ENCODE assay signal across 27 cellular contexts in the genomic region with DNA sequence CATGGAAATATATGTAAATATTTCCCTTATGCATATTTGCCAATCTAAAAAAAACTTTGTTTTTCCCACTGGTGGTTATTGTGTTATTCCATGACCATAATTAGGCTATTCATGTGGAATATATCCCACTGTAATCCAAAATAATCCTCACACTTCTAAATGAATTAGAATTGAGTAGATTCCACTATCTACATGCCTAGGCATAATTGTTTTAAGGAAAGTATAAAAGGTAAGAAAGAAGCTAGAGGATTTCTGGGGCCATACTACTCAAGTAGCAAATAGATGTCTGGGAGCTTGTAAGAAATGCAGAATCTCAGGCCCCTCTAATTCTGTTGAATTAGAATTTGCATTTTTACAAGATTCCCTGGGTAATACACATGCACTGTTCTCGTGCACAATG.
"Had no signal": no experiment of that assay in that cellular context is flagged by ENCODE, and none has a peak within 500 bp of the region (broad histone marks: within the 10 kb centered on the region; RNA-seq: fewer than 3 reads in every experiment).

No MANE protein-coding gene starts in this region.

- FAIRE-seq: colon, endometrium, endothelial cell of umbilical vein, frontal cortex had no signal

- H3K4me1 ChIP-seq: colonic mucosa, esophagus muscularis mucosa, esophagus squamous epithelium, foreskin keratinocyte, gastrocnemius medialis, gastroesophageal sphincter, heart right ventricle had no signal

- H3K36me3 ChIP-seq: colonic mucosa, esophagus muscularis mucosa, esophagus squamous epithelium, gastrocnemius medialis, gastroesophageal sphincter, heart right ventricle had no signal

- H3K4me3 ChIP-seq: colonic mucosa, coronary artery, dorsolateral prefrontal cortex, esophagus muscularis mucosa, esophagus squamous epithelium, gastrocnemius medialis, gastroesophageal sphincter, heart right ventricle, hepatocyte had no signal

- DNase-seq: colonic mucosa; cortex of kidney; dermis blood vessel endothelial cell; dorsolateral prefrontal cortex; effector CD4-positive, alpha-beta T cell; effector CD8-positive, alpha-beta T cell; effector memory CD4-positive, alpha-beta T cell; effector memory CD8-positive, alpha-beta T cell; endodermal cell; erythroblast; esophagus squamous epithelium; foreskin keratinocyte; foreskin melanocyte; gastrocnemius medialis; glutamatergic neuron; head of caudate nucleus; heart right ventricle had no signal

- H3K9me3 ChIP-seq: colonic mucosa, esophagus muscularis mucosa, esophagus squamous epithelium, gastrocnemius medialis, gastroesophageal sphincter, heart right ventricle had no signal

- H3K27me3 ChIP-seq: colonic mucosa, esophagus squamous epithelium, gastrocnemius medialis had no signal

- ATAC-seq: effector memory CD8-positive, alpha-beta T cell; esophagus mucosa; gastrocnemius medialis; gastroesophageal sphincter; heart right ventricle had no signal

- H3K27ac ChIP-seq: colonic mucosa, coronary artery, dorsolateral prefrontal cortex, epithelial cell of prostate, esophagus muscularis mucosa, esophagus squamous epithelium, foreskin keratinocyte, gastrocnemius medialis, gastroesophageal sphincter, heart right ventricle, hepatocyte had no signal
